Comparison of ENCODE assay signal across 31 cellular contexts in genomic region chr9:72874344-72874743, GRCh38.
"Had no signal": no experiment of that assay in that cellular context is flagged by ENCODE, and none has a peak within 500 bp of the region (broad histone marks: within the 10 kb centered on the region; RNA-seq: fewer than 3 reads in every experiment).

No MANE protein-coding gene starts in this region.

- ATAC-seq: activated CD8-positive, alpha-beta memory T cell treated with anti-CD3 and anti-CD28 coated beads, Interleukin-2, amount 10 ng/mL, durations not matched to agents 7 days and 5 days; activated naive CD8-positive, alpha-beta T cell treated with anti-CD3 and anti-CD28 coated beads, Interleukin-2, amount 50 U/mL, for 24 hours; PC-3 had no signal

- H3K4me3 ChIP-seq: cardiac muscle cell, Peyer's patch, SJSA1 had no signal

- H3K27ac ChIP-seq: cardiac muscle cell, KMS-11, Peyer's patch, SJSA1, VCaP had no signal

- H3K9me3 ChIP-seq: Peyer's patch, SJSA1, SK-N-SH had no signal

- H3K36me3 ChIP-seq: cardiac muscle cell, Peyer's patch, SJSA1 had no signal

- DNase-seq: activated B cell treated with CpG ODN at 0.5 μM for 24 hours; activated CD4-positive, alpha-beta memory T cell treated with anti-CD3 and anti-CD28 coated beads, Interleukin-2, amount 10 ng/mL, durations not matched to agents 7 days and 5 days; activated CD4-positive, alpha-beta T cell treated with anti-CD3 and anti-CD28 coated beads for 4 hours; activated CD4-positive, alpha-beta T cell treated with anti-CD3 and anti-CD28 coated beads, Interleukin-2, amount 50 U/mL, for 1 hour; activated CD4-positive, CD25-positive, alpha-beta regulatory T cell treated with anti-CD3 and anti-CD28 coated beads, Interleukin-2, amount 50 U/mL, for 72 hours; activated CD8-positive, alpha-beta memory T cell treated with anti-CD3 and anti-CD28 coated beads for 24 hours; activated CD8-positive, alpha-beta memory T cell treated with anti-CD3 and anti-CD28 coated beads, Interleukin-2, amount 10 ng/mL, durations not matched to agents 7 days and 5 days; activated CD8-positive, alpha-beta memory T cell treated with anti-CD3 and anti-CD28 coated beads, Interleukin-2, amount 50 U/mL, for 48 hours; activated effector memory CD4-positive, alpha-beta T cell treated with Interleukin-2 at 50 U/mL for 16 hours; activated naive CD4-positive, alpha-beta T cell treated with anti-CD3 and anti-CD28 coated beads, Interleukin-2, amount 10 ng/mL, durations not matched to agents 7 days and 5 days; activated naive CD8-positive, alpha-beta T cell treated with anti-CD3 and anti-CD28 coated beads, Interleukin-2, amount 50 U/mL, for 24 hours; activated T-cell treated with anti-CD3 and anti-CD28 coated beads, Interleukin-2, amount 50 U/mL, for 48 hours; aorta; MM.1S; NCI-H1092; NCI-H1436 treated with DMSO at 0.1 percent for 48 hours; NCI-H1694 treated with DMSO at 0.1 percent for 48 hours; NCI-H2029; NCI-H345; NCI-H524 treated with DMSO at 0.1 percent for 48 hours; NCI-H748 treated with DMSO at 0.1 percent for 48 hours; NK-92 treated with Interleukin-12 subunit alpha and Interleukin-12 subunit beta, amount 100 ng/mL, for 24 hours; PC-3; Peyer's patch; RPMI8226; SHP77 treated with DMSO at 0.1 percent for 48 hours; SK-N-SH had no signal

- H3K4me2 ChIP-seq: KMS-11, SK-N-SH had no signal

- H3K4me1 ChIP-seq: Peyer's patch, SJSA1 had no signal

- H3K27me3 ChIP-seq: cardiac muscle cell, Peyer's patch, SJSA1 had no signal
